In the genomic region with DNA sequence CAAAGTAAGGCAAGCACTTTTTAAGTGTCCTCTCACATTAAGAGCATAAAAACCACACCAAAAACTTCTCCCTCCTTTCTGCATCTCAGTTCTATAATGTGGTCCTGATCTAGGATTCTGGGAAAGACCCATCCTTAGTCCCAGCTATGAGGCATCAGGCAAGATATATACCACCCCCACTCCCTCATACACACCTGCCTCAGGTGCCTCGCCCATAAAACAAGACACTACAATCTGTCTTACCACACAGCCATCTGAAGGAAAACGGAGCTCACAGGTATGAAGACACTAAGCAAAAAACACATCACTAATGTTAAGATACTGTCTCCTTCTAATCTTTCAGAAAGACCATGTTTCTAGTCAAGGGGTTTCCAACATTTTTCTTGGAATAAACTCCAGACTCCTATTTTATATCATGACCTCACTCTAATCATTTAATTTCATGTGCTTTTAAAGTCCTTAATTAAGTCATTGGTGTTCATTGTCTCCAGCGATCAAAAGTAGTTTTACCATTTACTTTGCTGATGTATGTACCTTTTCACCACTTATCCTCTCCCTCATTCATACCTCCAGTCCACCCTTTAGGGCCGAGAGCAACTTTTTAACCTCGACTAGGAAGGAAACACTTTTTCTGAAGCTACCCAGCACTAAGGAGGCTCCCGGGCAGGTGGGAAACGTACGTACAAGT, we compare ENCODE assay signal across 8 cellular contexts.
DNase-seq lines count a peak whose midpoint lies in the region; ATAC-seq and TF ChIP-seq lines count a peak whose summit lies in the region.

No MANE protein-coding gene starts in this region.

- peaks cover 7% of the 10 kb centered on the region for H3K27me3 Mint-ChIP-seq in nephron progenitor cell (ENCODE audit: low read depth, poor library complexity)

- H3K27ac ChIP-seq in C4-2B = peak overlapping the region; percentile 92

- peak overlapping the region; percentile 83 for H3K27ac Mint-ChIP-seq in nephron progenitor cell

- DNase-seq in NB4 (ENCODE audit: low read depth) (no peak), dedifferentiated amniotic fluid mesenchymal stem cell (ENCODE audit: extremely low spot score) (peak; percentile 8), nephron progenitor cell (no peak), Kasumi-1 (lab: John Stamatoyannopoulos, UW) (no peak)

- no peak for ATAC-seq in HG03432 (IDR thresholded peaks at IDR 0.05; ENCODE audit: unreplicated experiment)
- no peak for ATAC-seq in GM21447 (IDR thresholded peaks at IDR 0.05; ENCODE audit: unreplicated experiment)
- ATAC-seq in HG02938 (IDR thresholded peaks at IDR 0.05; ENCODE audit: unreplicated experiment) = no peak

- H3K4me3 Mint-ChIP-seq in nephron progenitor cell = peak overlapping the region; percentile 85

- H3K36me3 Mint-ChIP-seq in nephron progenitor cell (ENCODE audit: low read depth) = no peaks in the 10 kb centered on the region

- H3K4me3 ChIP-seq in NB4 (ENCODE audit: low read depth, low read length) = peak overlapping the region; percentile 66

- no peaks in the 10 kb centered on the region for H3K9me3 Mint-ChIP-seq in nephron progenitor cell

- H3K4me1 Mint-ChIP-seq in nephron progenitor cell = peaks cover 84% of the 10 kb centered on the region

- no peak for TF ChIP-seq POLR2A in NB4 (IDR thresholded peaks at IDR 0.05; ENCODE audit: extremely low read depth, insufficient read length)

- no peak for TF ChIP-seq CTCF in C4-2B (conservative IDR thresholded peaks at IDR 0.05)
- no peak for TF ChIP-seq CTCF in NB4 (IDR thresholded peaks at IDR 0.05; ENCODE audit: low read depth, low read length)
- TF ChIP-seq CTCF in nephron progenitor cell (IDR thresholded peaks at IDR 0.05) = no peak
